19 cellular contexts compared by ENCODE assay signal in the genomic region with DNA sequence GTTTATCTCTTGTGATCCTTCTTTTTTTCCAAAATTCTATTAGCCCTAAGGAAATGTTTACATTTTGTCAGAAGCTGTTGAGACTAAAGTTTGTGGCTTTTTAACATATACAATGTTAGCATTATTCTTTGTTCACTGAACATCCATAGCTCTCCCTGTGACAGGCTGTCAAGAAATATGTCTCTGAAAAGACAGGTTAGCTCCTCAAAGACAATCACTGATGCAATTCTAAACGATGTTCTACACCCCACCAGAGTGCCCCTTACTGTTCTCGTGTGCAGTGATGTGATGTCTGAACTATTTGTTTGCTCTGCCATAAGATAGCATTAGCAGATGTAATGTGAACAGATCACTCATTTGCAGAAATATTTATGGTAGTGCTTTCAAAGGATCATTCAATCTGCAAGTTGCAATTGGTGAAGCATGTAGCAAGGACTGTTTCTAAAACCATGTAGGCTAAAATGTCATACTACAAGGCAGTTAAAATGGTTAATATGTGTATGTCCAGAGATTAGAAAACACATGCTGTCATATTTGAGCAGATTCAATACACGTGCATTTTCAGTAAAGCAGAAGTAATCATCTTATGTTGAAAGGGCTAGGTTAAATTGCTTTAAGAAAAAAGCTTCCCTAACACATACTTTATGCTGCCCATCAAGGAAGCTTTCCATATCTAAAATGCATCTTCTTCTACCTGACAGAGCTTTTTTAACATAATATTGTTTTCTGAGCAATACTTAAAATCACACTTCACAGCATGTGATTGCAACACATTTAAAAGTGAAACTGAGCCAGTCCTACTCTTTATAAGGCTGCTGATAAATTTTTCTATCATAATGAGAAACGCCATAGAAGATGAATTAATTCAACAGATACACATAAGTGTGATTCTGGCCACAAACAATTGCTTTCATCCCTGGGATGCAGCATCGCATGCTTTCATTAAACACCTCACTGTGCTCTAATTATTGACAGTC.
DNase-seq lines count a peak whose midpoint lies in the region; TF ChIP-seq lines count a peak whose summit lies in the region.
"Had no signal": no experiment of that assay in that cellular context is flagged by ENCODE, and none has a peak within 500 bp of the region (broad histone marks: within the 10 kb centered on the region; RNA-seq: fewer than 3 reads in every experiment).

No MANE protein-coding gene starts in this region.

- H3K9me3 Mint-ChIP-seq in neural progenitor cell, result no peaks in the 10 kb centered on the region
- no peaks in the 10 kb centered on the region for H3K9me3 Mint-ChIP-seq in activated T-cell treated with anti-CD3 and anti-CD28 coated beads, Interleukin-2, amount 50 U/mL, for 24 hours
- H3K9me3 Mint-ChIP-seq: CD8-positive, alpha-beta memory T cell; IgD-negative memory B cell; immature natural killer cell; naive B cell had no signal

- peaks cover 8% of the 10 kb centered on the region for H3K4me1 Mint-ChIP-seq in neural progenitor cell
- H3K4me1 Mint-ChIP-seq in activated T-cell treated with anti-CD3 and anti-CD28 coated beads, Interleukin-2, amount 50 U/mL, for 24 hours (ENCODE audit: low read depth), result no peaks in the 10 kb centered on the region
- H3K4me1 Mint-ChIP-seq: immature natural killer cell, naive B cell had no signal

- H3K9me3 ChIP-seq in neural progenitor cell (ENCODE audit: low read depth), result no peaks in the 10 kb centered on the region
- H3K9me3 ChIP-seq: uterus had no signal

- H3K4me1 ChIP-seq in KMS-11 (ENCODE audit: low read depth, poor library complexity, severe bottlenecking) (no peaks in the 10 kb centered on the region), neural progenitor cell (no peaks in the 10 kb centered on the region)
- H3K4me1 ChIP-seq: parathyroid adenoma, uterus had no signal

- H3F3A ChIP-seq in neural progenitor cell (ENCODE audit: low read depth), result no peaks in the 10 kb centered on the region

- no peaks in the 10 kb centered on the region for H3K27me3 Mint-ChIP-seq in neural progenitor cell (ENCODE audit: insufficient read depth, low read depth)
- no peaks in the 10 kb centered on the region for H3K27me3 Mint-ChIP-seq in activated T-cell treated with anti-CD3 and anti-CD28 coated beads, Interleukin-2, amount 50 U/mL, for 24 hours
- H3K27me3 Mint-ChIP-seq: naive B cell had no signal

- peak overlapping the region; percentile 35 for H3K4me3 ChIP-seq in AG10803 (ENCODE audit: low read length)
- H3K4me3 ChIP-seq in KMS-11 (IDR thresholded peaks at IDR 0.05; ENCODE audit: insufficient read depth, low read depth, low read length), result no peak overlapping the region
- H3K4me3 ChIP-seq in fibroblast of villous mesenchyme (ENCODE audit: low read depth, low read length), result peak overlapping the region; percentile 36
- H3K4me3 ChIP-seq in neural progenitor cell, result no peak overlapping the region
- H3K4me3 ChIP-seq: lung, uterus had no signal

- H3K79me2 ChIP-seq in KMS-11 (ENCODE audit: insufficient read depth, low read depth) (no peaks in the 10 kb centered on the region), neural progenitor cell (ENCODE audit: low read depth) (no peaks in the 10 kb centered on the region)
- H3K79me2 ChIP-seq: parathyroid adenoma had no signal

- no peak overlapping the region for H3K27ac Mint-ChIP-seq in neural progenitor cell
- H3K27ac Mint-ChIP-seq in activated T-cell treated with anti-CD3 and anti-CD28 coated beads, Interleukin-2, amount 50 U/mL, for 24 hours, result no peak overlapping the region
- H3K27ac Mint-ChIP-seq: CD8-positive, alpha-beta memory T cell; IgD-negative memory B cell; immature natural killer cell; naive B cell had no signal

- H3K36me3 ChIP-seq in KMS-11 (ENCODE audit: insufficient read depth), result no peaks in the 10 kb centered on the region
- H3K36me3 ChIP-seq in neural progenitor cell, result no peaks in the 10 kb centered on the region
- H3K36me3 ChIP-seq: uterus had no signal

- H4K20me1 ChIP-seq in KMS-11 (ENCODE audit: insufficient read depth), result no peaks in the 10 kb centered on the region
- no peaks in the 10 kb centered on the region for H4K20me1 ChIP-seq in neural progenitor cell (ENCODE audit: low read depth)

- no peak for TF ChIP-seq CTCF in AG10803 (conservative IDR thresholded peaks at IDR 0.05; ENCODE audit: low read length)
- TF ChIP-seq CTCF in KMS-11 (conservative IDR thresholded peaks at IDR 0.05; ENCODE audit: low read depth, low read length), result no peak
- TF ChIP-seq CTCF in fibroblast of villous mesenchyme (IDR thresholded peaks at IDR 0.05; ENCODE audit: insufficient read depth, low read depth, low read length), result no peak
- no peak for TF ChIP-seq CTCF in GM10266 (IDR thresholded peaks at IDR 0.05; ENCODE audit: control insufficient read depth, insufficient read depth, low read depth, missing control alignments)
- TF ChIP-seq CTCF in neural progenitor cell (IDR thresholded peaks at IDR 0.05), result no peak

- DNase-seq in AG10803 (ENCODE audit: low read depth) (no peak), OCI-M1 (lab: John Stamatoyannopoulos, UW) (peak; percentile 23), fibroblast of villous mesenchyme (ENCODE audit: low read depth) (no peak), GM10266 (ENCODE audit: extremely low spot score) (no peak), neural progenitor cell (ENCODE audit: low spot score) (no peak)
- no peak for DNase-seq in activated effector memory CD4-positive, alpha-beta T cell treated with Interleukin-2 at 50 U/mL for 16 hours
- DNase-seq in activated T-cell treated with anti-CD3 and anti-CD28 coated beads, Interleukin-2, amount 50 U/mL, for 24 hours, result no peak
- DNase-seq: CD8-positive, alpha-beta memory T cell; DMS79; H7; immature natural killer cell; naive B cell; NCI-H1092; T-helper 2 cell; uterus had no signal

- H3K27me3 ChIP-seq in KMS-11 (ENCODE audit: insufficient read depth, low read depth), result no peaks in the 10 kb centered on the region
- no peaks in the 10 kb centered on the region for H3K27me3 ChIP-seq in neural progenitor cell
- H3K27me3 ChIP-seq: uterus had no signal

- no peak overlapping the region for H3K4me3 Mint-ChIP-seq in neural progenitor cell
- no peak overlapping the region for H3K4me3 Mint-ChIP-seq in activated T-cell treated with anti-CD3 and anti-CD28 coated beads, Interleukin-2, amount 50 U/mL, for 24 hours
- H3K4me3 Mint-ChIP-seq: CD8-positive, alpha-beta memory T cell; IgD-negative memory B cell; immature natural killer cell; naive B cell had no signal

- H2AFZ ChIP-seq in KMS-11 (ENCODE audit: low read depth) (0 out of 2 replicates have a peak overlapping the region, but pooled peaks have one; percentile 15), neural progenitor cell (replicated peaks) (no peak overlapping the region)
- H2AFZ ChIP-seq: parathyroid adenoma had no signal

- no peak overlapping the region for H3K4me2 ChIP-seq in KMS-11
- H3K4me2 ChIP-seq in neural progenitor cell, result no peak overlapping the region

- H3K36me3 Mint-ChIP-seq in neural progenitor cell, result no peaks in the 10 kb centered on the region
- H3K36me3 Mint-ChIP-seq in activated T-cell treated with anti-CD3 and anti-CD28 coated beads, Interleukin-2, amount 50 U/mL, for 24 hours (ENCODE audit: low read depth), result no peaks in the 10 kb centered on the region
- H3K36me3 Mint-ChIP-seq: CD8-positive, alpha-beta memory T cell; IgD-negative memory B cell; immature natural killer cell; naive B cell had no signal

- H3K27ac ChIP-seq in KMS-11 (no peak overlapping the region), neural progenitor cell (no peak overlapping the region)
- H3K27ac ChIP-seq: parathyroid adenoma, uterus had no signal

- no peak overlapping the region for H3K9ac ChIP-seq in KMS-11
- no peak overlapping the region for H3K9ac ChIP-seq in neural progenitor cell
- H3K9ac ChIP-seq: parathyroid adenoma had no signal

Comparison
In these comparisons a context has a peak if more than half of its experiments do, and no peak if none do; other contexts are left out.
1. H3K4me3 ChIP-seq: peak in AG10803 (single experiment) and fibroblast of villous mesenchyme (single experiment); none in KMS-11 (single experiment) and neural progenitor cell (single experiment).